17 cellular contexts compared by ENCODE assay signal in genomic region chr1:243890576-243890975, GRCh38. TPM values are rescaled to one million over a fixed set of nuclear protein-coding genes. Genes with fewer than 3 reads are reported as not detected.
A peak's percentile ranks its signal among the peaks of the same experiment; 100 is the strongest.
DNase-seq lines count a peak whose midpoint lies in the region; ATAC-seq and TF ChIP-seq lines count a peak whose summit lies in the region.
"Had no signal": no experiment of that assay in that cellular context is flagged by ENCODE, and none has a peak within 500 bp of the region (broad histone marks: within the 10 kb centered on the region; RNA-seq: fewer than 3 reads in every experiment).

No MANE protein-coding gene starts in this region.

- H3K79me2 ChIP-seq in PC-3 (ENCODE audit: low read length) (no peaks in the 10 kb centered on the region), osteoblast (ENCODE audit: insufficient read depth, low read length) (no peaks in the 10 kb centered on the region), smooth muscle cell (ENCODE audit: low read depth) (no peaks in the 10 kb centered on the region)

- H3K9me3 ChIP-seq in PC-3 (ENCODE audit: low read length) (no peaks in the 10 kb centered on the region), osteoblast (ENCODE audit: low read depth, low read length) (no peaks in the 10 kb centered on the region), smooth muscle cell (replicated peaks; ENCODE audit: low read depth) (no peaks in the 10 kb centered on the region)

- H3K4me3 ChIP-seq in PC-3 (ENCODE audit: low read length), result no peak overlapping the region
- no peak overlapping the region for H3K4me3 ChIP-seq in epithelial cell of esophagus (ENCODE audit: low read length)
- H3K4me3 ChIP-seq in osteoblast (ENCODE audit: insufficient read depth, low read length), result no peak overlapping the region
- H3K4me3 ChIP-seq in smooth muscle cell, result no peak overlapping the region
- H3K4me3 ChIP-seq: K562 had no signal

- CTCF ChIA-PET in PC-3 (lab: Charles Lee), result interaction anchor here (0.7 kb wide), 1 partner anchor 131 kb away, joined by 3 read pairs; no protein-coding TSS in a partner anchor

- H3K4me1 ChIP-seq in PC-3 (ENCODE audit: insufficient read depth, low read length), result peaks cover 8% of the 10 kb centered on the region
- no peaks in the 10 kb centered on the region for H3K4me1 ChIP-seq in osteoblast (ENCODE audit: insufficient read depth, low read length)
- H3K4me1 ChIP-seq in smooth muscle cell (ENCODE audit: low read depth), result no peaks in the 10 kb centered on the region

- no peaks in the 10 kb centered on the region for H3K9me2 ChIP-seq in PC-3 (replicated peaks; ENCODE audit: low read length)

- intact Hi-C loops in PC-3 (cut with micrococcal nuclease), result loop anchor here (5.0 kb wide), 1 partner anchor 77 kb away; no protein-coding TSS in a partner anchor

- ATAC-seq in PC-3 (peak; percentile 79), HG02973 (IDR thresholded peaks at IDR 0.05; ENCODE audit: unreplicated experiment) (no peak)
- ATAC-seq: K562, left colon, Panc1 had no signal

- H3K36me3 ChIP-seq in PC-3 (ENCODE audit: low read depth, low read length), result no peaks in the 10 kb centered on the region
- no peaks in the 10 kb centered on the region for H3K36me3 ChIP-seq in osteoblast (ENCODE audit: insufficient read depth, low read length)
- no peaks in the 10 kb centered on the region for H3K36me3 ChIP-seq in smooth muscle cell (ENCODE audit: low read depth)

- POLR2A ChIA-PET in PC-3 (lab: Charles Lee; ENCODE audit: unreplicated experiment), result interaction anchor here (0.6 kb wide), 1 partner anchor 34 kb away, joined by 4 read pairs; no protein-coding TSS in a partner anchor

- H3K27ac ChIP-seq in PC-3 (ENCODE audit: low read length) (no peak overlapping the region), osteoblast (ENCODE audit: low read depth, low read length) (no peak overlapping the region), smooth muscle cell (ENCODE audit: low read depth) (no peak overlapping the region)

- no peaks in the 10 kb centered on the region for H3F3A ChIP-seq in PC-3 (ENCODE audit: low read length, unreplicated experiment)
- no peaks in the 10 kb centered on the region for H3F3A ChIP-seq in smooth muscle cell (ENCODE audit: low read depth)

- TF ChIP-seq CTCF in PC-3 (conservative IDR thresholded peaks at IDR 0.05; ENCODE audit: low read depth, low read length) (no peak), epithelial cell of esophagus (IDR thresholded peaks at IDR 0.05; ENCODE audit: insufficient read depth, low read depth, low read length, missing control alignments) (no peak), osteoblast (IDR thresholded peaks at IDR 0.05; ENCODE audit: extremely low read depth, low read depth, low read length) (no peak), smooth muscle cell (IDR thresholded peaks at IDR 0.05; ENCODE audit: borderline replicate concordance, insufficient read depth, poor library complexity, severe bottlenecking) (no peak)

- no TSS peak for BruUV-seq in PC-3 (replicated peaks; lab: Mats Ljungman, UMichigan)

- DNase-seq in EL (peak; percentile 69), PC-3 (peak; percentile 61), epithelial cell of esophagus (ENCODE audit: low read depth) (peak; percentile 3), osteoblast (ENCODE audit: insufficient read length, low spot score, missing footprints) (peak; percentile 66), smooth muscle cell (lab: John Stamatoyannopoulos, UW; ENCODE audit: unreplicated experiment) (no peak), NCI-H1105 treated with DMSO at 0.1 percent for 48 hours (lab: John Stamatoyannopoulos, UW) (no peak), NCI-H2029 (lab: John Stamatoyannopoulos, UW) (no peak)
- DNase-seq: activated B cell treated with CpG ODN at 0.5 μM for 24 hours; activated naive CD4-positive, alpha-beta T cell treated with Interleukin-2 at 50 U/mL for 16 hours; CD4-positive, alpha-beta memory T cell; left colon; NCI-H187 treated with DMSO at 0.1 percent for 48 hours; NCI-H69; T-helper 1 cell had no signal

- no peaks in the 10 kb centered on the region for H4K20me1 ChIP-seq in PC-3 (ENCODE audit: low read length)
- no peaks in the 10 kb centered on the region for H4K20me1 ChIP-seq in osteoblast (ENCODE audit: insufficient read depth, low read length)
- no peaks in the 10 kb centered on the region for H4K20me1 ChIP-seq in smooth muscle cell (ENCODE audit: low read depth)

- no peak overlapping the region for H2AFZ ChIP-seq in PC-3 (ENCODE audit: low read length)
- H2AFZ ChIP-seq in osteoblast (ENCODE audit: low read length), result no peak overlapping the region
- no peak overlapping the region for H2AFZ ChIP-seq in smooth muscle cell (ENCODE audit: low read depth)

- WGBS in smooth muscle cell (ENCODE audit: low lambda C conversion rate), result 52% methylated on average over 2 of the region's 2 CpGs

- H3K4me2 ChIP-seq in PC-3 (ENCODE audit: low read length) (no peak overlapping the region), osteoblast (ENCODE audit: insufficient read depth, low read length) (no peak overlapping the region), smooth muscle cell (no peak overlapping the region)

- H3K9ac ChIP-seq in PC-3 (ENCODE audit: low read length), result no peak overlapping the region
- H3K9ac ChIP-seq in smooth muscle cell (ENCODE audit: low read depth), result no peak overlapping the region

- H3K27me3 ChIP-seq in PC-3 (ENCODE audit: low read length) (no peaks in the 10 kb centered on the region), osteoblast (ENCODE audit: insufficient read depth, low read length) (peaks cover 2% of the 10 kb centered on the region), smooth muscle cell (ENCODE audit: low read depth) (no peaks in the 10 kb centered on the region)

RNA-seq across cellular contexts. Expression of gene AKT3, which starts 40.5 kb away (rescaled TPM):
- total RNA-seq in PC-3 (2014; rRNA removed), result 18.7 and 24.6 TPM in 2 replicates
- total RNA-seq in osteoblast, result 38.7 and 41.3 TPM in 2 replicates
- total RNA-seq in smooth muscle cell, result 32.3 and 41.1 TPM in 2 replicates
- polyA plus RNA-seq in smooth muscle cell, result 5.5 and 6.8 TPM in 2 replicates

Comparison
In these comparisons a context has a peak if more than half of its experiments do, and no peak if none do; other contexts are left out.
1. DNase-seq: peak in EL (single experiment), PC-3 (single experiment), epithelial cell of esophagus (single experiment) and osteoblast (single experiment); none in smooth muscle cell (single experiment), NCI-H1105 treated with DMSO at 0.1 percent for 48 hours (single experiment) and NCI-H2029 (single experiment).